1 cellular context compared by ENCODE assay signal in the genomic region with DNA sequence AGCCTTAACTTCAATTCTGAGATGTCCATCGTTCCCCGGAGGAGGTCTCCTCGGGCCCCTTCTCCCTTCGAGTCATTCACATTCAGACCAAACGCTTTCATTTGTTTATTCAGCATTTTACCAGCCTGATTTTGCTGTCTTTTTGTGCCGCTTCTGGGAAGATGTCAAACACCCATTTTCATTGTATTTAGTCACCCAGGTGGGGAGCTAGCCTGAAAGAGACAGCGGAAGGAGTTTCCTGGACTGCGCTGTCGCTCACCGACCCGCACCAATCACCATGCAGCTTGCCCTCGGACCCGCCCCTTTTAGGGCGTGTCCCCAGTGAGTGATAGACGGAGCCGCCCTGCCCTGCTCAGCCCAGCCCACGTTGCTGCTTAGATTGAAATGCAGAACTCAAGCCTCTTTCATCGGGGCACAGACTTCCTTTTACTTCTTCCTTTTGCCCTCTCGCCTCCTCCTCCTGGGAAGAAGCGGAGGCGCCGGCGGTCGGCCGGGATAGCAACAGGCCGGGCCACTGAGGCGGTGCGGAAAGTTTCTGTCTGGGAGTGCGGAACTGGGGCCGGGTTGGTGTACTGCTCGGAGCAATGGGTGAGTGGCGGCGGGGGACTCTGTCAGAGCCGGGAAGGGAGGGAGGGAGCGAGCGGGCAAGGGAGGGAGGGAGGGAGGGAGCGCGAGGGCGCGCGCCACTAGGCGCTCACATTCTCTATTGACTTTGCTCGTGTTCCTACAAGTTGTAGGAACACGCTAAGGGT.
TF ChIP-seq lines count a peak whose summit lies in the region.

TSS of gene PAX9 (plus strand) at position 355 of the 752 bp plus-strand sequence. CDS start at position 585, 230 bp downstream.

TF ChIP-seq in HCT116, 20 proteins besides CTCF, POLR2A, EP300 and RAD21 (continued from another document):
- no peak for TF ChIP-seq SIN3A (IDR thresholded peaks at IDR 0.05; ENCODE audit: low read depth)
- TF ChIP-seq ELF1 (IDR thresholded peaks at IDR 0.05; ENCODE audit: borderline replicate concordance, low read depth), result no peak
- TF ChIP-seq SRF (IDR thresholded peaks at IDR 0.05; ENCODE audit: low read depth), result peak; percentile 91
- no peak for TF ChIP-seq ZNF274 (IDR thresholded peaks at IDR 0.05; ENCODE audit: low read depth, low read length)
- TF ChIP-seq EZH2 (IDR thresholded peaks at IDR 0.05), result no peak
